Comparison of ENCODE assay signal across 8 cellular contexts in genomic region chr7:73742753-73743641, GRCh38. TPM values are rescaled to one million over a fixed set of nuclear protein-coding genes. Genes with fewer than 3 reads are reported as not detected.
DNase-seq lines count a peak whose midpoint lies in the region; ATAC-seq and TF ChIP-seq lines count a peak whose summit lies in the region.

No MANE protein-coding gene starts in this region.

- no peaks in the 10 kb centered on the region for H3K79me2 ChIP-seq in osteoblast (ENCODE audit: insufficient read depth, low read length)

- peaks cover 12% of the 10 kb centered on the region for H3K27me3 Mint-ChIP-seq in endothelial cell (ENCODE audit: unreplicated experiment)

- H3K27ac ChIP-seq in osteoblast (ENCODE audit: low read depth, low read length) (no peak overlapping the region), psoas muscle (no peak overlapping the region), tibial nerve (peak overlapping the region in 1 of 4 donors; percentile 68)

- H3K27ac Mint-ChIP-seq in endothelial cell (ENCODE audit: unreplicated experiment): peak overlapping the region; percentile 80

- ATAC-seq in HG02970 (IDR thresholded peaks at IDR 0.05; ENCODE audit: low FRiP score, unreplicated experiment): no peak
- ATAC-seq in psoas muscle: no peak

- H4K20me1 ChIP-seq in osteoblast (ENCODE audit: insufficient read depth, low read length): peaks cover under 1% of the 10 kb centered on the region

- H3K36me3 ChIP-seq in GM06990 (ENCODE audit: control insufficient read depth, insufficient read depth, low read length) (no peaks in the 10 kb centered on the region), osteoblast (ENCODE audit: insufficient read depth, low read length) (no peaks in the 10 kb centered on the region), psoas muscle (ENCODE audit: insufficient read depth in 1 of 2, low read depth in 1 of 2) (no peaks in the 10 kb centered on the region), tibial nerve (no peaks in the 10 kb centered on the region)

- no peak for TF ChIP-seq CTCF in GM06990 (IDR thresholded peaks at IDR 0.05; ENCODE audit: insufficient read depth, low read length, poor library complexity, severe bottlenecking)
- no peak for TF ChIP-seq CTCF in endothelial cell (IDR thresholded peaks at IDR 0.05; ENCODE audit: unreplicated experiment)
- no peak for TF ChIP-seq CTCF in osteoblast (IDR thresholded peaks at IDR 0.05; ENCODE audit: extremely low read depth, low read depth, low read length)
- no peak for TF ChIP-seq CTCF in psoas muscle (IDR thresholded peaks at IDR 0.05)
- TF ChIP-seq CTCF in tibial nerve (IDR thresholded peaks at IDR 0.05): no peak

- no peaks in the 10 kb centered on the region for H3K36me3 Mint-ChIP-seq in endothelial cell (ENCODE audit: low read depth, unreplicated experiment)

- intact Hi-C loops in psoas muscle (cut with DNase I): no loop called here

- DNase-seq in GM06990 (ENCODE audit: extremely low read depth, insufficient read length) (peak; percentile 34), NCI-H2196 treated with DMSO at 0.1 percent for 48 hours (lab: John Stamatoyannopoulos, UW; ENCODE audit: unreplicated experiment) (peak; percentile 92), endothelial cell (ENCODE audit: low spot score) (peak; percentile 64), osteoblast (ENCODE audit: insufficient read length, low spot score, missing footprints) (peak; percentile 71), psoas muscle (no peak), tibial nerve (ENCODE audit: low spot score in 2 of 2) (no peak)
- DNase-seq in stimulated activated CD4-positive, alpha-beta T cell treated with anti-CD3 and anti-CD28 coated beads, Interleukin-4, amount 100 ng/mL, for 24 hours: no peak

- no peak overlapping the region for H3K4me2 ChIP-seq in osteoblast (ENCODE audit: insufficient read depth, low read length)

- peak overlapping the region; percentile 68 for H2AFZ ChIP-seq in osteoblast (ENCODE audit: low read length)

- 27 to 34% (median 28%) methylated on average over 34 to 35 of the region's 35 CpGs for WGBS in psoas muscle, 3 donors
- 23 to 38% methylated on average over 31 to 33 of the region's 35 CpGs for WGBS in tibial nerve, 2 donors

- H3K9me3 ChIP-seq in osteoblast (ENCODE audit: low read depth, low read length): no peaks in the 10 kb centered on the region
- H3K9me3 ChIP-seq in psoas muscle: no peaks in the 10 kb centered on the region
- H3K9me3 ChIP-seq in tibial nerve: no peaks in the 10 kb centered on the region

- H3K27me3 ChIP-seq in GM06990 (replicated peaks; ENCODE audit: control insufficient read depth, insufficient read depth, low read length): no peaks in the 10 kb centered on the region
- H3K27me3 ChIP-seq in osteoblast (ENCODE audit: insufficient read depth, low read length): no peaks in the 10 kb centered on the region
- H3K27me3 ChIP-seq in psoas muscle (ENCODE audit: insufficient read depth in 3 of 3, low read length in 2 of 3): no peaks in the 10 kb centered on the region
- no peaks in the 10 kb centered on the region for H3K27me3 ChIP-seq in tibial nerve

- no peak overlapping the region for H3K4me3 ChIP-seq in GM06990 (replicated peaks; ENCODE audit: low read depth, low read length)
- no peak overlapping the region for H3K4me3 ChIP-seq in osteoblast (ENCODE audit: insufficient read depth, low read length)
- H3K4me3 ChIP-seq in psoas muscle: no peak overlapping the region
- H3K4me3 ChIP-seq in tibial nerve: no peak overlapping the region

- H3K4me1 ChIP-seq in osteoblast (ENCODE audit: insufficient read depth, low read length) (peaks cover 7% of the 10 kb centered on the region), psoas muscle (no peaks in the 10 kb centered on the region), tibial nerve (peaks cover 0 to 23% (median 7%) of the 10 kb centered on the region in 4 donors)

- H3K4me3 Mint-ChIP-seq in endothelial cell (ENCODE audit: unreplicated experiment): no peak overlapping the region

- no peak for TF ChIP-seq POLR2A in tibial nerve (IDR thresholded peaks at IDR 0.05)

- peaks cover 14% of the 10 kb centered on the region for H3K4me1 Mint-ChIP-seq in endothelial cell (ENCODE audit: unreplicated experiment)

- TF ChIP-seq EP300 in tibial nerve (IDR thresholded peaks at IDR 0.05): no peak

- no peaks in the 10 kb centered on the region for H3K9me3 Mint-ChIP-seq in endothelial cell (ENCODE audit: unreplicated experiment)

RNA-seq across cellular contexts. Expression of gene ABHD11, which starts 4.4 kb away (rescaled TPM):
- total RNA-seq in endothelial cell (ENCODE audit: unreplicated experiment): 16.4 TPM
- 6.5 and 8.7 TPM in 2 replicates for total RNA-seq in osteoblast
- total RNA-seq in psoas muscle: 10 to 100 TPM in 2 of 4 donors, 1 to 10 TPM in 2; 6.8 to 16.9 (median 11.5) TPM
- polyA plus RNA-seq in psoas muscle: 10 to 100 TPM in 2 of 3 donors, 1 to 10 TPM in 1; 7.4 to 26.6 (median 14.1) TPM
- total RNA-seq in tibial nerve: 10 to 100 TPM in 2 of 4 donors, 1 to 10 TPM in 2; 7.5 to 19.2 (median 10.9) TPM

RNA-seq across cellular contexts. Expression of gene STX1A, which starts 23.5 kb away (rescaled TPM):
- total RNA-seq in endothelial cell (ENCODE audit: unreplicated experiment): 13.2 TPM
- 15.9 and 17.4 TPM in 2 replicates for total RNA-seq in osteoblast
- 1 to 10 TPM; 1.9 to 3.6 (median 2.6) TPM for total RNA-seq in psoas muscle
- polyA plus RNA-seq in psoas muscle: 1 to 10 TPM; 2.3 to 5.4 (median 4.2) TPM
- total RNA-seq in tibial nerve: 10 to 100 TPM in 2 of 4 donors, 1 to 10 TPM in 2; 3.9 to 19.4 (median 10.8) TPM

RNA-seq across cellular contexts. Expression of gene CLDN3, which starts 27.1 kb away (rescaled TPM):
- total RNA-seq in endothelial cell (ENCODE audit: unreplicated experiment) (0.36 TPM), osteoblast (not detected in 2 replicates), psoas muscle (under 1 TPM in 1 of 4 donors, not detected in 3; 0.17 TPM), tibial nerve (not detected)
- polyA plus RNA-seq in psoas muscle: under 1 TPM in 2 of 3 donors, not detected in 1; 0.04 to 0.16 TPM

RNA-seq across cellular contexts. Expression of gene BUD23, which starts 59.6 kb away (rescaled TPM):
- total RNA-seq in endothelial cell (ENCODE audit: unreplicated experiment) (50.6 TPM), osteoblast (33.9 and 36.9 TPM in 2 replicates), psoas muscle (10 to 100 TPM; 50.4 to 96.2 (median 83.4) TPM), tibial nerve (10 to 100 TPM; 22.5 to 50.6 (median 39.3) TPM)
- polyA plus RNA-seq in psoas muscle: 100 to 1,000 TPM; 106 to 155 (median 149) TPM

RNA-seq across cellular contexts. Expression of gene DNAJC30, which starts 59.7 kb away (rescaled TPM):
- total RNA-seq in endothelial cell (ENCODE audit: unreplicated experiment) (10.3 TPM), osteoblast (2.9 TPM in 2 replicates), psoas muscle (10 to 100 TPM in 2 of 4 donors, 1 to 10 TPM in 2; 8.7 to 13.9 (median 10.6) TPM), tibial nerve (1 to 10 TPM; 2.7 to 8.4 (median 6.3) TPM)
- 1 to 10 TPM; 4.3 to 9.8 (median 8.3) TPM for polyA plus RNA-seq in psoas muscle

Comparison
In these comparisons a context has a peak if more than half of its experiments do, and no peak if none do; other contexts are left out.
1. DNase-seq: peak in GM06990 (single experiment), NCI-H2196 treated with DMSO at 0.1 percent for 48 hours (single experiment), endothelial cell (single experiment) and osteoblast (single experiment); none in psoas muscle (0 of 2), tibial nerve (0 of 2) and stimulated activated CD4-positive, alpha-beta T cell treated with anti-CD3 and anti-CD28 coated beads, Interleukin-4, amount 100 ng/mL, for 24 hours (single experiment).